Comparison of ENCODE assay signal across 25 cellular contexts in genomic region chr11:72242141-72242540, GRCh38. TPM values are rescaled to one million over a fixed set of nuclear protein-coding genes. Genes with fewer than 3 reads are reported as not detected.
"Had no signal": no experiment of that assay in that cellular context is flagged by ENCODE, and none has a peak within 500 bp of the region (broad histone marks: within the 10 kb centered on the region; RNA-seq: fewer than 3 reads in every experiment).

No MANE protein-coding gene starts in this region.

- H3K9me3 Mint-ChIP-seq: activated naive CD4-positive, alpha-beta T cell treated with anti-CD3 and anti-CD28 coated beads, Interleukin-2, amount 10 ng/mL, durations not matched to agents 7 days and 5 days; dendritic cell treated with granulocyte-macrophage colony-stimulating factor and Interleukin-4, amounts not matched to agents 40 ng/mL and 50 ng/mL, for 4 days; effector memory CD8-positive, alpha-beta T cell had no signal

- H3K27ac ChIP-seq: hepatocyte, spleen, thyroid gland had no signal

- ATAC-seq: effector memory CD8-positive, alpha-beta T cell; left cardiac atrium; mucosa of descending colon; naive thymus-derived CD4-positive, alpha-beta T cell had no signal

- H3K4me3 Mint-ChIP-seq: activated naive CD4-positive, alpha-beta T cell treated with anti-CD3 and anti-CD28 coated beads, Interleukin-2, amount 10 ng/mL, durations not matched to agents 7 days and 5 days; dendritic cell treated with granulocyte-macrophage colony-stimulating factor and Interleukin-4, amounts not matched to agents 40 ng/mL and 50 ng/mL, for 4 days had no signal

- H3K4me2 ChIP-seq: hepatocyte had no signal

- H3K27ac Mint-ChIP-seq: activated naive CD4-positive, alpha-beta T cell treated with anti-CD3 and anti-CD28 coated beads, Interleukin-2, amount 10 ng/mL, durations not matched to agents 7 days and 5 days; dendritic cell treated with granulocyte-macrophage colony-stimulating factor and Interleukin-4, amounts not matched to agents 40 ng/mL and 50 ng/mL, for 4 days; effector memory CD8-positive, alpha-beta T cell had no signal

- H2AFZ ChIP-seq: hepatocyte had no signal

- H3K9me3 ChIP-seq: adrenal gland, mucosa of descending colon, thyroid gland had no signal

- H3K79me2 ChIP-seq: hepatocyte had no signal

- DNase-seq: activated CD4-positive, alpha-beta T cell treated with anti-CD3 and anti-CD28 coated beads, Interleukin-2, amount 50 U/mL, for 1 hour; activated effector memory CD4-positive, alpha-beta T cell treated with Interleukin-2 at 50 U/mL for 16 hours; activated T-cell treated with anti-CD3 and anti-CD28 coated beads, Interleukin-2, amount 50 U/mL, for 48 hours; effector memory CD8-positive, alpha-beta T cell; foreskin fibroblast; left cardiac atrium; mesenchymal stem cell; mucosa of descending colon; naive thymus-derived CD4-positive, alpha-beta T cell; retina; spleen; stimulated activated CD8-positive, alpha-beta memory T cell treated with anti-CD3 and anti-CD28 coated beads, Interleukin-4, amount 100 ng/mL, for 48 hours; stimulated activated naive CD4-positive, alpha-beta T cell; T-helper 1 cell; T1000; thyroid gland had no signal

- H3K4me3 ChIP-seq: adrenal gland, hepatocyte, mucosa of descending colon, spleen, thyroid gland had no signal

RNA-seq across cellular contexts. Expression of gene PHOX2A, which starts 1.8 kb away (rescaled TPM):
- total RNA-seq: chondrocyte; glomerular endothelial cell; hepatocyte; left cardiac atrium; lower leg skin; naive thymus-derived CD4-positive, alpha-beta T cell; omental fat pad; posterior vena cava; spleen; thyroid gland had no signal
- polyA plus RNA-seq: hepatocyte; naive thymus-derived CD4-positive, alpha-beta T cell had no signal

RNA-seq across cellular contexts. Expression of gene FOLR2, which starts 25.5 kb away (rescaled TPM):
- total RNA-seq: chondrocyte, glomerular endothelial cell had no signal
- polyA plus RNA-seq: naive thymus-derived CD4-positive, alpha-beta T cell had no signal

RNA-seq across cellular contexts. Expression of gene FOLR1, which starts 50.2 kb away (rescaled TPM):
- total RNA-seq: glomerular endothelial cell; left cardiac atrium; mucosa of descending colon; naive thymus-derived CD4-positive, alpha-beta T cell; omental fat pad; posterior vena cava; spleen had no signal
- polyA plus RNA-seq: naive thymus-derived CD4-positive, alpha-beta T cell had no signal
